31 cellular contexts compared by ENCODE assay signal in the genomic region with DNA sequence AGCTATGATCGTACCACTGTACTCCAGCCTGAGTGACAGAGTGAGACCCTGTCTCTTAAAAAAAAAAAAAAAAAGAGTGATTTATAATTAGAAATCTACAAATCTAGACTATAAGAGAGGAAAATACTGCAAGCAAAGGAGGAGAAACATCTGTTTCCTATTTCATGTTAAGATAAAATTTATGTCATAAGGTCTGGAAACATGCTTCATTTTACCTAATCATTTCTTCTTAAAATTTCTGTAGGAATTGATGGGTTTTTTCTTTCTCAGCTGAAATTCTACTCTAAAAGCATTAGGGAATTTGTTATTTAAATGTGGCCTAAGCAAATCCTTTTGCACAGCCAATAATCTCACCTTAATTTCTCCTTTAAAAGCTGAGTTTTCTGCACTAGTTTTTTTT. TPM values are rescaled to one million over a fixed set of nuclear protein-coding genes. Genes with fewer than 3 reads are reported as not detected.
"Had no signal": no experiment of that assay in that cellular context is flagged by ENCODE, and none has a peak within 500 bp of the region (broad histone marks: within the 10 kb centered on the region; RNA-seq: fewer than 3 reads in every experiment).

No MANE protein-coding gene starts in this region.

- H3K4me2 ChIP-seq: KMS-11 had no signal

- H3K9ac ChIP-seq: KMS-11 had no signal

- H3K27me3 ChIP-seq: adrenal gland, SJCRH30 had no signal

- H3K4me3 ChIP-seq: adrenal gland, SJCRH30 had no signal

- H3K36me3 ChIP-seq: adrenal gland, SJCRH30 had no signal

- ATAC-seq: activated CD4-positive, alpha-beta T cell treated with anti-CD3 and anti-CD28 coated beads for 36 hours; activated CD8-positive, alpha-beta T cell treated with anti-CD3 and anti-CD28 coated beads for 36 hours; activated T-cell treated with anti-CD3 and anti-CD28 coated beads, Interleukin-2, amount 50 U/mL, for 72 hours; Panc1 had no signal

- DNase-seq: activated CD4-positive, alpha-beta T cell treated with anti-CD3 and anti-CD28 coated beads for 36 hours; activated CD4-positive, alpha-beta T cell treated with anti-CD3 and anti-CD28 coated beads, Interleukin-2, amount 50 U/mL, for 1 hour; activated CD8-positive, alpha-beta memory T cell treated with anti-CD3 and anti-CD28 coated beads, Interleukin-2, amount 50 U/mL, for 4 hours; activated CD8-positive, alpha-beta T cell treated with anti-CD3 and anti-CD28 coated beads for 36 hours; activated gamma-delta T cell treated with Interleukin-2 at 50 U/mL for 16 hours; activated naive CD4-positive, alpha-beta T cell treated with anti-CD3 and anti-CD28 coated beads, Interleukin-2, amount 10 ng/mL, durations not matched to agents 7 days and 5 days; activated naive CD8-positive, alpha-beta T cell treated with anti-CD3 and anti-CD28 coated beads for 36 hours; activated T-cell treated with anti-CD3 and anti-CD28 coated beads, Interleukin-2, amount 50 U/mL, for 72 hours; adrenal gland; anterior cingulate cortex; cerebellar nuclear complex; MV-4-11; NCI-H1092 treated with DMSO at 0.1 percent for 48 hours; NCI-H1417 treated with DMSO at 0.1 percent for 48 hours; NCI-H1694; NCI-H2029 treated with DMSO at 0.1 percent for 48 hours; NCI-H510A treated with DMSO at 0.1 percent for 48 hours; NK-92 treated with Interleukin-12 subunit alpha and Interleukin-12 subunit beta, amount 100 ng/mL, for 24 hours; OCI-M1; Right ventricle myocardium superior; SJCRH30 had no signal

- H3K27me3 Mint-ChIP-seq: activated CD4-positive, alpha-beta T cell treated with anti-CD3 and anti-CD28 coated beads for 36 hours; activated CD8-positive, alpha-beta T cell treated with anti-CD3 and anti-CD28 coated beads for 36 hours; activated naive CD8-positive, alpha-beta T cell treated with anti-CD3 and anti-CD28 coated beads for 36 hours; IgD-negative memory B cell had no signal

- H3K4me3 Mint-ChIP-seq: activated CD4-positive, alpha-beta T cell treated with anti-CD3 and anti-CD28 coated beads for 36 hours; activated CD8-positive, alpha-beta T cell treated with anti-CD3 and anti-CD28 coated beads for 36 hours; activated naive CD4-positive, alpha-beta T cell treated with anti-CD3 and anti-CD28 coated beads, Interleukin-2, amount 10 ng/mL, durations not matched to agents 7 days and 5 days; activated naive CD8-positive, alpha-beta T cell treated with anti-CD3 and anti-CD28 coated beads for 36 hours; activated T-cell treated with anti-CD3 and anti-CD28 coated beads, Interleukin-2, amount 50 U/mL, for 72 hours; IgD-negative memory B cell; T-helper 2 cell treated with Interferon-gamma antibody and Interleukin-4, amounts not matched to agents 5 μg/mL and 100 μg/mL, for 36 hours had no signal

- H3K4me1 ChIP-seq: adrenal gland, SJCRH30 had no signal

- H3K27ac ChIP-seq: adrenal gland, KMS-11, RWPE1, SJCRH30, VCaP had no signal

- H3K9me3 ChIP-seq: adrenal gland, SJCRH30 had no signal

- H3K9me3 Mint-ChIP-seq: activated CD8-positive, alpha-beta T cell treated with anti-CD3 and anti-CD28 coated beads for 36 hours; activated naive CD4-positive, alpha-beta T cell treated with anti-CD3 and anti-CD28 coated beads, Interleukin-2, amount 10 ng/mL, durations not matched to agents 7 days and 5 days; activated naive CD8-positive, alpha-beta T cell treated with anti-CD3 and anti-CD28 coated beads for 36 hours; activated T-cell treated with anti-CD3 and anti-CD28 coated beads, Interleukin-2, amount 50 U/mL, for 72 hours; activated T-helper 2 cell treated with anti-CD3 and anti-CD28 coated beads, Interferon-gamma antibody, Interleukin-2, Interleukin-4, amounts not matched to agents 10 μg/mL and 5 μg/mL and 100 μg/mL, durations not matched to agents 14 hours and 24 hours and 36 hours; T-helper 2 cell treated with Interferon-gamma antibody and Interleukin-4, amounts not matched to agents 5 μg/mL and 100 μg/mL, for 36 hours had no signal

- H3K4me1 Mint-ChIP-seq: activated CD4-positive, alpha-beta T cell treated with anti-CD3 and anti-CD28 coated beads for 36 hours; activated naive CD4-positive, alpha-beta T cell treated with anti-CD3 and anti-CD28 coated beads, Interleukin-2, amount 10 ng/mL, durations not matched to agents 7 days and 5 days; activated naive CD8-positive, alpha-beta T cell treated with anti-CD3 and anti-CD28 coated beads for 36 hours; IgD-negative memory B cell had no signal

- H3K27ac Mint-ChIP-seq: activated CD4-positive, alpha-beta T cell treated with anti-CD3 and anti-CD28 coated beads for 36 hours; activated CD8-positive, alpha-beta T cell treated with anti-CD3 and anti-CD28 coated beads for 36 hours; activated naive CD4-positive, alpha-beta T cell treated with anti-CD3 and anti-CD28 coated beads, Interleukin-2, amount 10 ng/mL, durations not matched to agents 7 days and 5 days; activated naive CD8-positive, alpha-beta T cell treated with anti-CD3 and anti-CD28 coated beads for 36 hours; activated T-cell treated with anti-CD3 and anti-CD28 coated beads, Interleukin-2, amount 50 U/mL, for 72 hours; activated T-helper 2 cell treated with anti-CD3 and anti-CD28 coated beads, Interferon-gamma antibody, Interleukin-2, Interleukin-4, amounts not matched to agents 10 μg/mL and 5 μg/mL and 100 μg/mL, durations not matched to agents 14 hours and 24 hours and 36 hours; IgD-negative memory B cell; T-helper 2 cell treated with Interferon-gamma antibody and Interleukin-4, amounts not matched to agents 5 μg/mL and 100 μg/mL, for 36 hours had no signal

- H3K36me3 Mint-ChIP-seq: activated naive CD4-positive, alpha-beta T cell treated with anti-CD3 and anti-CD28 coated beads, Interleukin-2, amount 10 ng/mL, durations not matched to agents 7 days and 5 days; activated naive CD8-positive, alpha-beta T cell treated with anti-CD3 and anti-CD28 coated beads for 36 hours; IgD-negative memory B cell had no signal

RNA-seq across cellular contexts. Expression of a gene that starts 53.1 kb away (rescaled TPM):
- total RNA-seq: activated CD4-positive, alpha-beta T cell treated with anti-CD3 and anti-CD28 coated beads for 36 hours; activated CD8-positive, alpha-beta T cell treated with anti-CD3 and anti-CD28 coated beads for 36 hours; activated naive CD8-positive, alpha-beta T cell treated with anti-CD3 and anti-CD28 coated beads for 36 hours; activated T-cell treated with anti-CD3 and anti-CD28 coated beads, Interleukin-2, amount 50 U/mL, for 72 hours; activated T-helper 2 cell treated with anti-CD3 and anti-CD28 coated beads, Interferon-gamma antibody, Interleukin-2, Interleukin-4, amounts not matched to agents 10 μg/mL and 5 μg/mL and 100 μg/mL, durations not matched to agents 14 hours and 24 hours and 36 hours; adrenal gland; cardiac septum; MCF 10A; Right ventricle myocardium superior; SJCRH30; T-helper 1 cell treated with Interleukin-12 subunit alpha and Interleukin-12 subunit beta and Interleukin-4 antibody, amounts not matched to agents 30 ng/mL and 1 ng/mL, for 36 hours had no signal
